ENCODE assay signal across 30 cellular contexts in genomic region chr6:113998811-113999210, GRCh38. TPM values are rescaled to one million over a fixed set of nuclear protein-coding genes. Genes with fewer than 3 reads are reported as not detected.
DNase-seq lines count a peak whose midpoint lies in the region; ATAC-seq, FAIRE-seq and TF ChIP-seq lines count a peak whose summit lies in the region.
"Had no signal": no experiment of that assay in that cellular context is flagged by ENCODE, and none has a peak within 500 bp of the region (broad histone marks: within the 10 kb centered on the region; RNA-seq: fewer than 3 reads in every experiment).

No MANE protein-coding gene starts in this region.

- peak overlapping the region; percentile 2 for H2AK5ac ChIP-seq in mesenchymal stem cell (ENCODE audit: low read length, severe bottlenecking)

- TF ChIP-seq POLR2A in body of pancreas (IDR thresholded peaks at IDR 0.05) = no peak

- no peak overlapping the region for H4K8ac ChIP-seq in mesenchymal stem cell (ENCODE audit: low read length)

- no peak for TF ChIP-seq CTCF in astrocyte (IDR thresholded peaks at IDR 0.05; ENCODE audit: insufficient read depth, low read depth, low read length)
- no peak for TF ChIP-seq CTCF in smooth muscle cell (IDR thresholded peaks at IDR 0.05; ENCODE audit: borderline replicate concordance, insufficient read depth, poor library complexity, severe bottlenecking)
- TF ChIP-seq CTCF in body of pancreas (IDR thresholded peaks at IDR 0.05) = no peak

- H3K27ac Mint-ChIP-seq in astrocyte (ENCODE audit: unreplicated experiment) = peak overlapping the region; percentile 16
- H3K27ac Mint-ChIP-seq: activated naive CD4-positive, alpha-beta T cell treated with anti-CD3 and anti-CD28 coated beads, Interleukin-2, amount 50 U/mL, for 72 hours; CD4-positive, CD25-positive, alpha-beta regulatory T cell; immature natural killer cell; naive thymus-derived CD4-positive, alpha-beta T cell; stimulated activated effector memory CD8-positive, alpha-beta T cell treated with anti-CD3 and anti-CD28 coated beads, Interleukin-12 subunit alpha, Interleukin-12 subunit beta, amount 100 ng/mL, for 72 hours; T-cell had no signal

- peaks cover 3% of the 10 kb centered on the region for H3K79me1 ChIP-seq in mesenchymal stem cell (replicated peaks; ENCODE audit: low read length, poor library complexity, severe bottlenecking)

- intact Hi-C loops in body of pancreas (cut with DNase I) = no loop called here

- peaks cover 7% of the 10 kb centered on the region for H3K36me3 Mint-ChIP-seq in astrocyte (ENCODE audit: low read depth, unreplicated experiment)
- H3K36me3 Mint-ChIP-seq: activated naive CD4-positive, alpha-beta T cell treated with anti-CD3 and anti-CD28 coated beads, Interleukin-2, amount 50 U/mL, for 72 hours; CD4-positive, CD25-positive, alpha-beta regulatory T cell; immature natural killer cell; naive thymus-derived CD4-positive, alpha-beta T cell; stimulated activated effector memory CD8-positive, alpha-beta T cell treated with anti-CD3 and anti-CD28 coated beads, Interleukin-12 subunit alpha, Interleukin-12 subunit beta, amount 100 ng/mL, for 72 hours; T-cell had no signal

- H3K4me3 ChIP-seq in astrocyte (ENCODE audit: insufficient read depth, low read depth, low read length) (no peak overlapping the region), mesenchymal stem cell (ENCODE audit: insufficient read depth in 1 of 2, low read depth in 1 of 2, low read length in 2 of 2) (no peak overlapping the region), smooth muscle cell (no peak overlapping the region), body of pancreas (no peak overlapping the region)
- H3K4me3 ChIP-seq: A549, psoas muscle, SJCRH30 had no signal

- H2AFZ ChIP-seq in astrocyte (ENCODE audit: low read depth, low read length) (no peak overlapping the region), mesenchymal stem cell (ENCODE audit: low read depth, low read length) (no peak overlapping the region), smooth muscle cell (ENCODE audit: low read depth) (no peak overlapping the region)

- no peaks in the 10 kb centered on the region for H3K27me3 ChIP-seq in astrocyte (ENCODE audit: insufficient read depth, low read length)
- H3K27me3 ChIP-seq in mesenchymal stem cell (ENCODE audit: control insufficient read depth in 1 of 2, insufficient read depth in 1 of 2, low read length in 2 of 2) = no peaks in the 10 kb centered on the region
- H3K27me3 ChIP-seq in smooth muscle cell (ENCODE audit: low read depth) = no peaks in the 10 kb centered on the region
- no peaks in the 10 kb centered on the region for H3K27me3 ChIP-seq in body of pancreas
- H3K27me3 ChIP-seq: SJCRH30 had no signal

- H4K91ac ChIP-seq in mesenchymal stem cell (ENCODE audit: low read length) = no peak overlapping the region

- peaks cover 5% of the 10 kb centered on the region for H3K9me3 Mint-ChIP-seq in astrocyte (ENCODE audit: unreplicated experiment)
- H3K9me3 Mint-ChIP-seq: immature natural killer cell; stimulated activated effector memory CD8-positive, alpha-beta T cell treated with anti-CD3 and anti-CD28 coated beads, Interleukin-12 subunit alpha, Interleukin-12 subunit beta, amount 100 ng/mL, for 72 hours had no signal

- no peak overlapping the region for H3K23ac ChIP-seq in mesenchymal stem cell (ENCODE audit: low read length in 2 of 2)

- H3K4ac ChIP-seq in mesenchymal stem cell (ENCODE audit: low read depth in 1 of 2, low read length in 2 of 2) = no peak overlapping the region

- H2BK120ac ChIP-seq in mesenchymal stem cell (ENCODE audit: low read depth, low read length) = no peak overlapping the region

- H2BK5ac ChIP-seq in mesenchymal stem cell (ENCODE audit: low read depth, low read length, poor library complexity, severe bottlenecking) = no peak overlapping the region

- no peak overlapping the region for H3K4me3 Mint-ChIP-seq in astrocyte (ENCODE audit: unreplicated experiment)
- H3K4me3 Mint-ChIP-seq: CD4-positive, CD25-positive, alpha-beta regulatory T cell; immature natural killer cell; naive thymus-derived CD4-positive, alpha-beta T cell; stimulated activated effector memory CD8-positive, alpha-beta T cell treated with anti-CD3 and anti-CD28 coated beads, Interleukin-12 subunit alpha, Interleukin-12 subunit beta, amount 100 ng/mL, for 72 hours; T-cell had no signal

- FAIRE-seq in HTR-8/SVneo (lab: Jason Lieb, UNC) (peak; percentile 28), astrocyte (lab: Jason Lieb, UNC) (no peak)
- FAIRE-seq: A549, colon, HepG2 had no signal

- H3K36me3 ChIP-seq in astrocyte (ENCODE audit: insufficient read depth, low read length) (no peaks in the 10 kb centered on the region), mesenchymal stem cell (ENCODE audit: control insufficient read depth in 1 of 2, insufficient read depth in 2 of 2, low read depth in 1 of 2, low read length in 2 of 2) (no peaks in the 10 kb centered on the region), smooth muscle cell (ENCODE audit: low read depth) (no peaks in the 10 kb centered on the region), body of pancreas (replicated peaks in 1 of 2; ENCODE audit: insufficient read depth in 1 of 2, low read depth in 2 of 2) (no peaks in the 10 kb centered on the region)

- no peak overlapping the region for H3K4me2 ChIP-seq in astrocyte (ENCODE audit: low read length)
- no peak overlapping the region for H3K4me2 ChIP-seq in mesenchymal stem cell (ENCODE audit: low read length, poor library complexity, severe bottlenecking)
- H3K4me2 ChIP-seq in smooth muscle cell = peak overlapping the region; percentile 33
- H3K4me2 ChIP-seq: A549 had no signal

- peaks cover 26% of the 10 kb centered on the region for H3F3A ChIP-seq in smooth muscle cell (ENCODE audit: low read depth)

- ATAC-seq in HG03521 (IDR thresholded peaks at IDR 0.05; ENCODE audit: unreplicated experiment) = no peak
- no peak for ATAC-seq in body of pancreas
- ATAC-seq in GM19467 (IDR thresholded peaks at IDR 0.05; ENCODE audit: unreplicated experiment) = no peak
- ATAC-seq: A549; activated naive CD4-positive, alpha-beta T cell treated with anti-CD3 and anti-CD28 coated beads, Interleukin-2, amount 50 U/mL, for 72 hours; HCT116; HepG2; left lobe of liver; naive thymus-derived CD4-positive, alpha-beta T cell; psoas muscle; stimulated activated effector memory CD8-positive, alpha-beta T cell treated with anti-CD3 and anti-CD28 coated beads, Interleukin-12 subunit alpha, Interleukin-12 subunit beta, amount 100 ng/mL, for 72 hours; T-cell had no signal

- no peaks in the 10 kb centered on the region for H3K79me2 ChIP-seq in astrocyte (ENCODE audit: insufficient read depth, low read length)
- peaks cover 43% of the 10 kb centered on the region for H3K79me2 ChIP-seq in smooth muscle cell (ENCODE audit: low read depth)

- H3K9ac ChIP-seq in astrocyte (ENCODE audit: low read length) = no peak overlapping the region
- no peak overlapping the region for H3K9ac ChIP-seq in mesenchymal stem cell (ENCODE audit: low read length)
- no peak overlapping the region for H3K9ac ChIP-seq in smooth muscle cell (ENCODE audit: low read depth)

- H3K27ac ChIP-seq in astrocyte (ENCODE audit: low read depth, low read length) = no peak overlapping the region
- H3K27ac ChIP-seq in mesenchymal stem cell (ENCODE audit: low read length, poor library complexity, severe bottlenecking) = no peak overlapping the region
- H3K27ac ChIP-seq in smooth muscle cell (ENCODE audit: low read depth) = peak overlapping the region; percentile 93
- no peak overlapping the region for H3K27ac ChIP-seq in body of pancreas
- H3K27ac ChIP-seq: A549, psoas muscle, SJCRH30 had no signal

- peak overlapping the region in 1 of 2 experiments; percentile 37 for H2BK12ac ChIP-seq in mesenchymal stem cell (ENCODE audit: low read length in 2 of 2)

- peaks cover 33% of the 10 kb centered on the region for H3K4me1 Mint-ChIP-seq in astrocyte (ENCODE audit: low read depth, unreplicated experiment)
- H3K4me1 Mint-ChIP-seq: immature natural killer cell had no signal

- no peak overlapping the region for H3K18ac ChIP-seq in mesenchymal stem cell (ENCODE audit: low read depth in 1 of 2, low read length in 2 of 2)

- H4K20me1 ChIP-seq in astrocyte (ENCODE audit: insufficient read depth, low read length) (no peaks in the 10 kb centered on the region), smooth muscle cell (ENCODE audit: low read depth) (peaks cover 4% of the 10 kb centered on the region)

- H3K27me3 Mint-ChIP-seq in astrocyte (ENCODE audit: low read depth, unreplicated experiment) = no peaks in the 10 kb centered on the region

- no peak overlapping the region for H3K14ac ChIP-seq in mesenchymal stem cell (ENCODE audit: low read length in 2 of 2)

- H2BK15ac ChIP-seq in mesenchymal stem cell (ENCODE audit: low read depth, poor library complexity, severe bottlenecking) = no peak overlapping the region

- H3K9me3 ChIP-seq in astrocyte (ENCODE audit: insufficient read depth, low read depth, low read length) (no peaks in the 10 kb centered on the region), mesenchymal stem cell (ENCODE audit: control insufficient read depth, low read length) (no peaks in the 10 kb centered on the region), smooth muscle cell (replicated peaks; ENCODE audit: low read depth) (no peaks in the 10 kb centered on the region), body of pancreas (no peaks in the 10 kb centered on the region)
- H3K9me3 ChIP-seq: A549, psoas muscle, SJCRH30 had no signal

- H3K4me1 ChIP-seq in astrocyte (ENCODE audit: insufficient read depth, low read length) (peaks cover 28% of the 10 kb centered on the region), mesenchymal stem cell (ENCODE audit: control insufficient read depth, insufficient read depth, low read depth, low read length) (peaks cover 3% of the 10 kb centered on the region), smooth muscle cell (ENCODE audit: low read depth) (peaks cover 13% of the 10 kb centered on the region), body of pancreas (no peaks in the 10 kb centered on the region)

- DNase-seq in HTR-8/SVneo (ENCODE audit: insufficient read length, low spot score) (no peak), astrocyte (ENCODE audit: low read depth) (no peak), mesenchymal stem cell (no peak), smooth muscle cell (lab: John Stamatoyannopoulos, UW; ENCODE audit: unreplicated experiment) (no peak), NCI-H510A treated with DMSO at 0.1 percent for 48 hours (lab: John Stamatoyannopoulos, UW) (no peak), body of pancreas (no peak)
- DNase-seq: activated CD4-positive, alpha-beta T cell treated with anti-CD3 and anti-CD28 coated beads for 48 hours; activated effector memory CD4-positive, alpha-beta T cell treated with Interleukin-2 at 50 U/mL for 16 hours; activated T-cell treated with anti-CD3 and anti-CD28 coated beads, Interleukin-2, amount 50 U/mL, for 1 hour; CD4-positive, CD25-positive, alpha-beta regulatory T cell; effector CD4-positive, alpha-beta T cell; immature natural killer cell; Kasumi-1; naive thymus-derived CD4-positive, alpha-beta T cell; NCI-H1417 treated with DMSO at 0.1 percent for 48 hours; NCI-H2081; NCI-H345; psoas muscle; RPMI8226; SJCRH30; T-cell had no signal

RNA-seq across cellular contexts. Expression of gene HDAC2, which starts 27.9 kb away (rescaled TPM):
- 173 and 179 TPM in 2 replicates for total RNA-seq in astrocyte
- 68.6 TPM for polyA plus RNA-seq in mesenchymal stem cell (2013, experiment 1 of 2)
- 75.4 TPM for polyA plus RNA-seq in mesenchymal stem cell (2013, experiment 2 of 2)
- 192 and 228 TPM in 2 replicates for total RNA-seq in smooth muscle cell
- polyA plus RNA-seq in smooth muscle cell = 198 and 199 TPM in 2 replicates
- 10 to 100 TPM; 31.3 to 35.3 TPM for total RNA-seq in body of pancreas
